In the genomic region with DNA sequence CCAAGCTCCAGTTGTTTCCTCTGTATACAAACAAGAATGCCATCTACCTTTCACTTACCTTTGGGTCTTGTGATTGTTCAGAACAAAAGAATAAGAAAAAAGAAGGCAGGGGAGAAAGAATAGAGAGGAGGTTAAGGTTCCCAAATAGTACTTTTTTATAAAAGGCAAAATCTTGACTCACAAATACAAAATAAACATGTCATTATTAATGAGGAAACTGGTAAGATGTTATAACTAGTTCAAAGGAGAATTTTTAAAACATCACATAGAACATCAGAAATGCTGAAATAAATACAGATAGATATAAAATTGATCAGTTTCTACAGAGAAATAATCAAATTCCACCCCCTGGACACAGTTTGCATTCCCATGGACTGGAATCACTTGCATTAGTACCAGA, we compare ENCODE assay signal across 8 cellular contexts.
"Had no signal": no experiment of that assay in that cellular context is flagged by ENCODE, and none has a peak within 500 bp of the region (broad histone marks: within the 10 kb centered on the region; RNA-seq: fewer than 3 reads in every experiment).

No MANE protein-coding gene starts in this region.

- FAIRE-seq: G401.6, GM12878, GM12891, GM12892, GM18507, GM19239 had no signal

- DNase-seq: GDM1, GF-D8 had no signal

- H3K4me3 ChIP-seq: GM12878 had no signal
